ENCODE assay signal across 13 cellular contexts in the genomic region with DNA sequence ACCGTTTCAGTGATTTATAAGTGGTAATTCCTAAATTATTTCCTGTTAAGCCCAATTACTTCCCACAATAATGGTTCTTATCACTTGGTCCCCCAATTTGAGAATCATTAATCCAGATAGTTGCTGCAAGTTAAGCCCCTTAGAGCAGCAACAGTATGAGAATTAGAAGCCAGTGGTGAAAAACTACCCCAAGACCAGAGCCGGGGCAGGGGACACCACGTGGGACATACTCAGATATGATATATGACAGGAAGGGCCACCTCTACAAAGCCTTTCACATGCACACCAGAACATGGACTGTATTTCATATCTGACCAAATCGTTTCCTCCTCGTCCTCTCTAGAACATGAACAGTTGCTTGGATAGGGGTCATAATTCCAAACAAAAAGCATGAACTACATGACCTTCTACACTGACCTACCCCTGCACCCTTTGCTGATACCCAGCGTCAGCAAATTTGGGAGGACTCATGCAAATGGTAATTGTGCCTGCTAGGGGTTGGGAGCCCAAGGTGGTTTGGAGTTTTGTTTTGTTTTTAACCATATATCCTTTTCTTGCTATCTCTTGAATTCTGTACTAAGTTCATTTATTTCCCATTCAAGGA. TPM values are rescaled to one million over a fixed set of nuclear protein-coding genes. Genes with fewer than 3 reads are reported as not detected.
DNase-seq lines count a peak whose midpoint lies in the region; ATAC-seq, FAIRE-seq and TF ChIP-seq lines count a peak whose summit lies in the region.
"Had no signal": no experiment of that assay in that cellular context is flagged by ENCODE, and none has a peak within 500 bp of the region (broad histone marks: within the 10 kb centered on the region; RNA-seq: fewer than 3 reads in every experiment).

No MANE protein-coding gene starts in this region.

- RAD21 ChIA-PET in GM12878 (lab: Charles Lee; ENCODE audit: unreplicated experiment): interaction anchor here (0.7 to 3.6 kb wide), 7 partner anchors 16 to 876 kb away, joined by 3 to 30 read pairs (median 4); no protein-coding TSS in a partner anchor

- SMC1A ChIA-PET in GM12878 (lab: Charles Lee; ENCODE audit: uncharacterized antibody, unreplicated experiment): interaction anchor here (0.7 to 2.1 kb wide), 8 partner anchors 11 to 643 kb away, joined by 3 to 15 read pairs (median 4); no protein-coding TSS in a partner anchor

- H3K9ac ChIP-seq in HUES6 (ENCODE audit: low read length) (peak overlapping the region; percentile 4), GM12878 (ENCODE audit: control insufficient read depth, insufficient read depth, low read length) (peak overlapping the region; percentile 21; the same call in 1 of the 2 replicates)

- no peak for TF ChIP-seq EP300 in GM12878 (IDR thresholded peaks at IDR 0.05; ENCODE audit: borderline replicate concordance in 1 of 2, control insufficient read depth in 1 of 2, low read depth in 2 of 2, low read length in 2 of 2)
- no peak for TF ChIP-seq EP300 in stomach (IDR thresholded peaks at IDR 0.05)

- no peak for ATAC-seq in GM12878
- no peak for ATAC-seq in HG03280 (IDR thresholded peaks at IDR 0.05; ENCODE audit: unreplicated experiment)
- ATAC-seq in HG03045 (IDR thresholded peaks at IDR 0.05; ENCODE audit: unreplicated experiment): no peak
- ATAC-seq: K562, mucosa of descending colon had no signal

- intact Hi-C loops in GM12878 (cut with micrococcal nuclease; ENCODE audit: unreplicated experiment) (loop anchor here (2.0 to 10.0 kb wide), 8 partner anchors 117 to 787 kb away; no protein-coding TSS in a partner anchor), stomach (cut with DNase I; ENCODE audit: low total_unique reads) (no loop called here)

- H2AFZ ChIP-seq in GM12878 (ENCODE audit: control insufficient read depth, low read depth, low read length): no peak overlapping the region

- H3K4me1 ChIP-seq in HUES6 (ENCODE audit: control insufficient read depth, insufficient read depth, low read length) (peaks cover 66% of the 10 kb centered on the region), GM12878 (ENCODE audit: control insufficient read depth, insufficient read depth, low read length) (peaks cover 27% of the 10 kb centered on the region), stomach (peaks cover 35 to 70% (median 66%) of the 10 kb centered on the region in 4 donors)

- H3K27ac ChIP-seq in HUES6 (ENCODE audit: low read depth, low read length) (no peak overlapping the region), GM12878 (ENCODE audit: control insufficient read depth, insufficient read depth) (peak overlapping the region; percentile 47; the same call in 1 of the 2 replicates), stomach (peak overlapping the region in 4 of 5 donors; percentile 95 to 99 (median 98))

- H3K27me3 ChIP-seq in HUES6 (ENCODE audit: control insufficient read depth, insufficient read depth, low read length): no peaks in the 10 kb centered on the region
- no peaks in the 10 kb centered on the region for H3K27me3 ChIP-seq in GM12878 (replicated peaks in 1 of 2; ENCODE audit: control insufficient read depth in 2 of 2, insufficient read depth in 2 of 2, low read length in 1 of 2)
- no peaks in the 10 kb centered on the region for H3K27me3 ChIP-seq in kidney epithelial cell (ENCODE audit: control insufficient read depth, insufficient read depth, low read length)
- no peaks in the 10 kb centered on the region for H3K27me3 ChIP-seq in stomach

- no TSS peak for BruUV-seq in GM12878 (replicated peaks; lab: Mats Ljungman, UMichigan)

- POLR2A ChIA-PET in GM12878 (lab: Charles Lee): interaction anchor here (0.5 to 0.7 kb wide), 2 partner anchors 287 to 586 kb away, joined by 4 to 5 read pairs; no protein-coding TSS in a partner anchor

- CTCF ChIA-PET in GM12878 (lab: Yijun Ruan, JAX): interaction anchor here (0.6 to 2.6 kb wide), 11 partner anchors 14 to 1731 kb away, joined by 3 to 14 read pairs (median 4); a partner anchor contains a TSS

- DNase-seq in GM12878 (ENCODE audit: low read depth, low spot score) (no peak), kidney epithelial cell (ENCODE audit: low read depth) (no peak), stomach (no peak), glomerular visceral epithelial cell (ENCODE audit: extremely low spot score) (no peak), D721Med (ENCODE audit: insufficient read length, low spot score) (no peak)
- DNase-seq: activated T-cell treated with anti-CD3 and anti-CD28 coated beads, Interleukin-2, amount 50 U/mL, for 24 hours; mucosa of descending colon; NCI-H510A treated with DMSO at 0.1 percent for 48 hours had no signal

- WGBS in GM12878 (ENCODE audit: insufficient coverage, insufficient replicate concordance, low lambda C conversion rate, missing lambda C conversion rate): 17% methylated on average over 6 of the region's 6 CpGs
- WGBS in stomach, 5 donors: 20 to 42% (median 31%) methylated on average over 6 of the region's 6 CpGs

- peaks cover 24% of the 10 kb centered on the region; the same call in 1 of the 2 replicates for H3K36me3 ChIP-seq in HUES6 (ENCODE audit: control insufficient read depth, insufficient read depth, low read length)
- H3K36me3 ChIP-seq in GM12878 (ENCODE audit: control insufficient read depth in 2 of 2, insufficient read depth in 2 of 2, low read length in 1 of 2): no peaks in the 10 kb centered on the region; a peak in 2 of 4 replicates
- H3K36me3 ChIP-seq in kidney epithelial cell (ENCODE audit: control insufficient read depth, insufficient read depth, low read length): no peaks in the 10 kb centered on the region
- H3K36me3 ChIP-seq in stomach: peaks cover 0 to 40% (median 28%) of the 10 kb centered on the region in 4 donors

- H3K4me3 ChIP-seq in HUES6 (ENCODE audit: low read depth, low read length) (peak overlapping the region; percentile 93; the same call in 1 of the 2 replicates), GM12878 (peak overlapping the region; percentile 81), kidney epithelial cell (ENCODE audit: low read depth, low read length) (peak overlapping the region; percentile 74), stomach (peak overlapping the region; percentile 78 to 94 (median 88))
- H3K4me3 ChIP-seq: K562, mucosa of descending colon had no signal

- in situ Hi-C loops in GM12878 (cut with MboI): loop anchor here (5.0 to 10.0 kb wide), 2 partner anchors 602 to 875 kb away; no protein-coding TSS in a partner anchor

- H3K79me2 ChIP-seq in GM12878 (ENCODE audit: control insufficient read depth, insufficient read depth, low read length): peaks cover 10% of the 10 kb centered on the region

- no peaks in the 10 kb centered on the region; the same call in 1 of the 2 replicates for H4K20me1 ChIP-seq in GM12878 (ENCODE audit: control insufficient read depth, insufficient read depth)

- TF ChIP-seq CTCF in GM12878 (IDR thresholded peaks at IDR 0.05 in 2 of 3, conservative IDR thresholded peaks at IDR 0.05 in 1 of 3; ENCODE audit: control insufficient read depth in 2 of 3, extremely low read depth in 1 of 3, insufficient read depth in 1 of 3, low read depth in 3 of 3, low read length in 3 of 3) (no peak), kidney epithelial cell (IDR thresholded peaks at IDR 0.05; ENCODE audit: insufficient read depth, low read length, poor library complexity, severe bottlenecking) (no peak), stomach (IDR thresholded peaks at IDR 0.05) (no peak), D721Med (IDR thresholded peaks at IDR 0.05; ENCODE audit: insufficient read depth, missing control alignments) (no peak)

- H3K4me2 ChIP-seq in GM12878 (ENCODE audit: control insufficient read depth, insufficient read depth): peak overlapping the region; percentile 32

- no peak for TF ChIP-seq RAD21 in GM12878 (IDR thresholded peaks at IDR 0.05; ENCODE audit: insufficient read depth, low read depth, low read length)

- no peak for TF ChIP-seq POLR2A in GM12878 (IDR thresholded peaks at IDR 0.05; ENCODE audit: low read depth, low read length)
- TF ChIP-seq POLR2A in stomach (IDR thresholded peaks at IDR 0.05): no peak

- H3K9me3 ChIP-seq in HUES6 (ENCODE audit: control insufficient read depth, insufficient read depth, low read depth, low read length) (no peaks in the 10 kb centered on the region), GM12878 (replicated peaks; ENCODE audit: control insufficient read depth, insufficient read depth, low read length) (no peaks in the 10 kb centered on the region), stomach (no peaks in the 10 kb centered on the region)
- H3K9me3 ChIP-seq: mucosa of descending colon had no signal

- FAIRE-seq in GM12878 (lab: Jason Lieb, UNC) (no peak), D721Med (lab: Jason Lieb, UNC) (no peak)
- FAIRE-seq: K562 had no signal

TF ChIP-seq in GM12878, 131 proteins besides CTCF, POLR2A, EP300 and RAD21 (continues in another document):
- TF ChIP-seq IKZF2 (IDR thresholded peaks at IDR 0.05) (no peak), KAT2A (conservative IDR thresholded peaks at IDR 0.05; ENCODE audit: control insufficient read depth, low read depth, low read length) (no peak)

RNA-seq across cellular contexts. Expression of a gene that starts 3.9 kb away (rescaled TPM):
- total RNA-seq in GM12878 (2013; cell fraction: nucleolus; rRNA removed): 19.2 and 20.7 TPM in 2 replicates
- total RNA-seq in GM12878 (2014; rRNA removed): 2.1 and 2.5 TPM in 2 replicates
- 1.3 TPM in 2 replicates for total RNA-seq in GM12878 (2014; rRNA removed; fragmentation: Illumina TruSeq; extraction: Trizol)
- 3.1 and 3.2 TPM in 2 replicates for total RNA-seq in GM12878 (2021)
- 0.98 TPM for polyA plus RNA-seq in GM12878 (2011; ENCODE audit: low read depth)
- polyA plus RNA-seq in GM12878 (2011; rRNA removed): 5.0 and 6.9 TPM in 2 replicates
- 6.0 and 8.3 TPM in 2 replicates for polyA plus RNA-seq in GM12878 (2011; cell fraction: cytosol; rRNA removed)
- 25.9 and 26.5 TPM in 2 replicates for polyA plus RNA-seq in GM12878 (2011; cell fraction: nucleus; rRNA removed)
- 2.4 and 5.1 TPM in 2 replicates for polyA plus RNA-seq in GM12878 (2012)
- polyA plus RNA-seq in GM12878 (2014; fragmentation: Illumina TruSeq; extraction: Trizol): 1.4 and 2.2 TPM in 2 replicates
- 1 to 10 TPM in 1 of 2 experiments, under 1 TPM in 1; 0.66 to 1.0 TPM for polyA plus RNA-seq in GM12878 (2014; fragmentation: Nextera tagmentation; extraction: Ambion mirVana)
- polyA plus RNA-seq in GM12878 (2014; rRNA removed): 2.0 and 2.2 TPM in 2 replicates
- polyA plus RNA-seq in GM12878 (2016; fragmentation: Nextera tagmentation; extraction: Ambion mirVana): 1 to 10 TPM; 1.1 to 1.6 TPM
- polyA minus RNA-seq in GM12878 (2011; rRNA and poly(A)+ RNA removed): 23.6 and 27.0 TPM in 2 replicates
- polyA minus RNA-seq in GM12878 (2011; cell fraction: cytosol; rRNA and poly(A)+ RNA removed): 7.1 and 8.8 TPM in 2 replicates
- polyA minus RNA-seq in GM12878 (2011; cell fraction: nucleus; rRNA and poly(A)+ RNA removed): 21.8 and 23.7 TPM in 2 replicates
- total RNA-seq in kidney epithelial cell: 132 and 150 TPM in 2 replicates
- 100 to 1,000 TPM in 1 of 5 donors, 10 to 100 TPM in 4; 54.8 to 133 (median 95.0) TPM for total RNA-seq in stomach
- 10 to 100 TPM in 1 of 3 donors, 1 to 10 TPM in 2; 5.2 to 26.3 (median 7.5) TPM for polyA plus RNA-seq in stomach
- total RNA-seq: G401 had no signal
